Comparison of ENCODE assay signal across 8 cellular contexts in the genomic region with DNA sequence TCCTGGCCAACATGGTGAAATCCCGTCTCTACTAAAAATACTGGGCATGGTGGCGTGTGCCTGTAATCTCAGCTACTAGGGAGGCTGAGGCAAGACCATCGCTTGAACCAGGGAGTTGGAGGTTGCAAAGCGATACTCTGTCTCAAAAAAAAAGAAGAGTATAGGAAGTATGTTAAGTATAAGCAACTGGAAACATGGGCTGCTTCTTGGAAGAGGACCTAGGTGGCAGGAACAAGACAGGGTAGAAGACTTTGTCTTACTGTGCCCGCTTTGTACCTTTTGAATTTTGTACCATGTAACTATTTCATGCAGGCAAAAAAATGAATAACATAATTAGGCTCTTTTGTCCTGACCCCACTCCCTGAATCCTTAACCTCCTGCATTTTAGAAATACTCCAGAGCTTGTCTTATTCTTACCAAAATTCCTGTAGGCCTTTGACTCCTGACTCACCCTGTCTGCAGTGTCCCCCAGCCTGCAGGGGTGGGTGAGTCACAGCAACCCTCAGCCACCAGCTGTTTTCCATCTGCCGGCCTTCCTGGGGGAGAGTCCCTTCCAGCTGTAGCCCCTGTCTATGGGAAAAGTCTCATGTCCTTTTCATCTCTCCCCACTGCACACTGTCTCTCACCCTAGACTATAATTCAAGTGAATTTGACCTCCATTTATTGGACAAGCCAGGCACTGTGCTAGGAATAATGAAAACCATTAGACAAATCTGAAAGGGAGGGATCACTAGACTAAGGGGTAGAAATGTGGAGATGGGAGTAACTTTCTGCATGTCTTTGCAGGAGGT. TPM values are rescaled to one million over a fixed set of nuclear protein-coding genes. Genes with fewer than 3 reads are reported as not detected.
DNase-seq lines count a peak whose midpoint lies in the region; ATAC-seq, FAIRE-seq and TF ChIP-seq lines count a peak whose summit lies in the region.

No MANE protein-coding gene starts in this region.

- POLR2A ChIA-PET in AG04449 (lab: Yijun Ruan, JAX) = interaction anchor here (1.0 to 2.5 kb wide), 4 partner anchors 10 to 52 kb away, joined by 3 to 11 read pairs (median 4); a partner anchor contains a TSS
- POLR2A ChIA-PET in HEK293 (lab: Yijun Ruan, JAX) = interaction anchor here (0.6 to 1.8 kb wide), 3 partner anchors 13 to 162 kb away, joined by 4 to 9 read pairs (median 4); a partner anchor contains a TSS
- POLR2A ChIA-PET in GM12878 (lab: Charles Lee) = no interaction called here

- peaks cover 31 to 32% of the 10 kb centered on the region in 2 experiments for H3K4me1 Mint-ChIP-seq in H9

- SMC1A ChIA-PET in GM12878 (lab: Charles Lee; ENCODE audit: uncharacterized antibody, unreplicated experiment) = no interaction called here

- no peak for ATAC-seq in GM12878
- no peak for ATAC-seq in lung (ENCODE audit: insufficient read depth, low FRiP score)
- no peak for ATAC-seq in GM18519 (IDR thresholded peaks at IDR 0.05; ENCODE audit: low FRiP score, unreplicated experiment)

- H4K20me1 ChIP-seq in GM12878 (ENCODE audit: control insufficient read depth, insufficient read depth) (no peaks in the 10 kb centered on the region), H9 (ENCODE audit: control insufficient read depth, insufficient read depth, insufficient read length) (no peaks in the 10 kb centered on the region)

- H3K36me3 ChIP-seq in HEK293 (ENCODE audit: control insufficient read depth in 2 of 2, insufficient read depth in 1 of 2, low read length in 2 of 2) = no peaks in the 10 kb centered on the region
- H3K36me3 ChIP-seq in GM12878 (ENCODE audit: control insufficient read depth in 2 of 2, insufficient read depth in 2 of 2, low read length in 1 of 2) = no peaks in the 10 kb centered on the region
- no peaks in the 10 kb centered on the region for H3K36me3 ChIP-seq in lung (ENCODE audit: control insufficient read depth in 2 of 2, insufficient read depth in 2 of 2, low read length in 2 of 2)
- no peaks in the 10 kb centered on the region for H3K36me3 ChIP-seq in WERI-Rb-1

- no peak overlapping the region for H4K5ac ChIP-seq in H9 (ENCODE audit: insufficient read length, low read depth, low read length)

- no peaks in the 10 kb centered on the region for H3K79me1 ChIP-seq in H9 (ENCODE audit: insufficient read depth, low read depth, low read length, poor library complexity, severe bottlenecking)

- H3K56ac ChIP-seq in H9 (ENCODE audit: insufficient read length, low read depth, low read length) = no peak overlapping the region

- TF ChIP-seq EP300 in GM12878 (IDR thresholded peaks at IDR 0.05; ENCODE audit: borderline replicate concordance in 1 of 2, control insufficient read depth in 1 of 2, low read depth in 2 of 2, low read length in 2 of 2) = no peak

- H3K23me2 ChIP-seq in H9 (ENCODE audit: insufficient read length, low read depth, low read length, poor library complexity, severe bottlenecking) = no peaks in the 10 kb centered on the region

- H3K23ac ChIP-seq in H9 (ENCODE audit: insufficient read length, low read depth, low read length) = no peak overlapping the region

- H3K4me3 ChIP-seq in AG04449 (ENCODE audit: low read depth, low read length) (no peak overlapping the region), HEK293 (ENCODE audit: low read depth, low read length) (no peak overlapping the region), GM12878 (no peak overlapping the region), lung (no peak overlapping the region), WERI-Rb-1 (ENCODE audit: low read depth, low read length) (no peak overlapping the region)

- RAD21 ChIA-PET in GM12878 (lab: Charles Lee; ENCODE audit: unreplicated experiment) = no interaction called here

- H3K9ac ChIP-seq in GM12878 (ENCODE audit: control insufficient read depth, insufficient read depth, low read length) = no peak overlapping the region
- H3K9ac ChIP-seq in H9 (ENCODE audit: extremely low read depth, insufficient read length, low read length) = no peak overlapping the region

- no peaks in the 10 kb centered on the region; the same call in 1 of the 2 replicates for H3K27me3 Mint-ChIP-seq in H9 (ENCODE audit: low read depth)

- CTCF ChIA-PET in AG04449 (lab: Yijun Ruan, JAX) = interaction anchor here (1.5 kb wide), 1 partner anchor 18 kb away, joined by 3 read pairs; no protein-coding TSS in a partner anchor
- CTCF ChIA-PET in HEK293 (lab: Yijun Ruan, JAX) = interaction anchor here (0.7 to 1.1 kb wide), 2 partner anchors 14 to 54 kb away, joined by 3 read pairs; no protein-coding TSS in a partner anchor
- CTCF ChIA-PET in GM12878 (lab: Yijun Ruan, JAX) = interaction anchor here (1.4 kb wide), 1 partner anchor 46 kb away, joined by 4 read pairs; no protein-coding TSS in a partner anchor

- no peak overlapping the region for H2BK15ac ChIP-seq in H9 (ENCODE audit: low read depth, low read length)

- H2AFZ ChIP-seq in GM12878 (ENCODE audit: control insufficient read depth, low read depth, low read length) (no peak overlapping the region), H9 (ENCODE audit: low read length) (no peak overlapping the region)

- no peak overlapping the region for H2BK12ac ChIP-seq in H9 (ENCODE audit: insufficient read length, low read depth, low read length)

- peak overlapping the region in 1 of 3 experiments; percentile 87; a peak in 2 of 7 replicates for H3K27ac Mint-ChIP-seq in H9

- no peak overlapping the region for H3K4me2 ChIP-seq in GM12878 (ENCODE audit: control insufficient read depth, insufficient read depth)
- no peak overlapping the region for H3K4me2 ChIP-seq in H9 (ENCODE audit: insufficient read depth, insufficient read length, low read length)

- in situ Hi-C loops in GM12878 (cut with MboI) = no loop called here

- H3K36me3 Mint-ChIP-seq in H9 (ENCODE audit: insufficient read depth in 1 of 3, low read depth in 3 of 3) = no peaks in the 10 kb centered on the region

- no peak overlapping the region for H4K91ac ChIP-seq in H9 (ENCODE audit: insufficient read length, low read depth, low read length)

- BruUV-seq in GM12878 (replicated peaks; lab: Mats Ljungman, UMichigan) = no TSS peak

- WGBS in GM12878 (ENCODE audit: insufficient coverage, insufficient replicate concordance, low lambda C conversion rate, missing lambda C conversion rate) = 78% methylated on average over 6 of the region's 6 CpGs
- WGBS in lung, 2 donors = 89 to 90% methylated on average over 6 of the region's 6 CpGs
- no CpG with 5 or more reads among the region's 6 CpGs for WGBS in H9 (ENCODE audit: extremely low coverage, insufficient read length, low lambda C conversion rate)

- H4K8ac ChIP-seq in H9 (replicated peaks; ENCODE audit: insufficient read length, low read depth, low read length) = no peak overlapping the region

- DNase-seq in AG04449 (ENCODE audit: low read depth, low spot score) (peak; percentile 70), GM12878 (ENCODE audit: low read depth, low spot score) (no peak), lung (ENCODE audit: low spot score) (no peak), WERI-Rb-1 (no peak), H9 (no peak), posterior cingulate gyrus (no peak)

- H3K79me2 ChIP-seq in GM12878 (ENCODE audit: control insufficient read depth, insufficient read depth, low read length) (no peaks in the 10 kb centered on the region), H9 (ENCODE audit: insufficient read depth, low read length) (no peaks in the 10 kb centered on the region)

- no peak overlapping the region for H2BK5ac ChIP-seq in H9 (ENCODE audit: insufficient read length, low read length)

- H3K4ac ChIP-seq in H9 (ENCODE audit: low read depth, low read length) = no peak overlapping the region

- no peak overlapping the region for H3K4me3 Mint-ChIP-seq in H9

- no peak overlapping the region for H3K18ac ChIP-seq in H9 (ENCODE audit: insufficient read length, low read depth, low read length)

- H3K4me1 ChIP-seq in HEK293 (ENCODE audit: control insufficient read depth, insufficient read depth, low read length) (peaks cover 3% of the 10 kb centered on the region), GM12878 (ENCODE audit: control insufficient read depth, insufficient read depth, low read length) (peaks cover 20% of the 10 kb centered on the region), lung (ENCODE audit: control insufficient read depth in 2 of 2, insufficient read depth in 2 of 2, low read length in 2 of 2) (no peaks in the 10 kb centered on the region), H9 (ENCODE audit: insufficient read depth, low read length) (no peaks in the 10 kb centered on the region; the same call in 1 of the 2 replicates)

- no peak overlapping the region for H2BK120ac ChIP-seq in H9 (ENCODE audit: low read depth, low read length, poor library complexity, severe bottlenecking)

- TF ChIP-seq RAD21 in GM12878 (IDR thresholded peaks at IDR 0.05; ENCODE audit: insufficient read depth, low read depth, low read length) = no peak

- TF ChIP-seq CTCF in AG04449 (IDR thresholded peaks at IDR 0.05; ENCODE audit: insufficient read depth, low read length, missing control alignments) (no peak), HEK293 (tag by site-specific recombination; IDR thresholded peaks at IDR 0.05) (no peak), GM12878 (IDR thresholded peaks at IDR 0.05 in 2 of 3, conservative IDR thresholded peaks at IDR 0.05 in 1 of 3; ENCODE audit: control insufficient read depth in 2 of 3, extremely low read depth in 1 of 3, insufficient read depth in 1 of 3, low read depth in 3 of 3, low read length in 3 of 3) (no peak), lung (IDR thresholded peaks at IDR 0.05; ENCODE audit: control extremely low read depth, extremely low read depth) (no peak), WERI-Rb-1 (IDR thresholded peaks at IDR 0.05; ENCODE audit: low read depth, low read length) (no peak), H9 (conservative IDR thresholded peaks at IDR 0.05) (no peak)

- H3K9me3 ChIP-seq in HEK293 (ENCODE audit: control insufficient read depth, insufficient read depth, low read depth, low read length) (no peaks in the 10 kb centered on the region), GM12878 (replicated peaks; ENCODE audit: control insufficient read depth, insufficient read depth, low read length) (no peaks in the 10 kb centered on the region), lung (ENCODE audit: control insufficient read depth in 2 of 2, insufficient read depth in 1 of 2, low read length in 1 of 2) (no peaks in the 10 kb centered on the region), WERI-Rb-1 (ENCODE audit: severe bottlenecking) (no peaks in the 10 kb centered on the region), H9 (ENCODE audit: control insufficient read depth, low read depth, low read length) (no peaks in the 10 kb centered on the region)

- intact Hi-C loops in GM12878 (cut with micrococcal nuclease; ENCODE audit: unreplicated experiment) = no loop called here
- intact Hi-C loops in posterior cingulate gyrus (cut with DNase I) = no loop called here

- H2BK20ac ChIP-seq in H9 (ENCODE audit: low read depth, low read length, poor library complexity, severe bottlenecking) = no peak overlapping the region

- no peaks in the 10 kb centered on the region for H3K27me3 ChIP-seq in GM12878 (replicated peaks in 1 of 2; ENCODE audit: control insufficient read depth in 2 of 2, insufficient read depth in 2 of 2, low read length in 1 of 2)
- H3K27me3 ChIP-seq in lung (ENCODE audit: control insufficient read depth, insufficient read depth) = no peaks in the 10 kb centered on the region
- no peaks in the 10 kb centered on the region for H3K27me3 ChIP-seq in WERI-Rb-1 (ENCODE audit: insufficient read depth, low read depth, severe bottlenecking)
- no peaks in the 10 kb centered on the region for H3K27me3 ChIP-seq in H9 (ENCODE audit: insufficient read depth, low read length)

- FAIRE-seq in GM12878 (lab: Jason Lieb, UNC) = no peak

- H3T11ph ChIP-seq in H9 (ENCODE audit: low read length) = no peak overlapping the region

- H3K27ac ChIP-seq in HEK293 (ENCODE audit: extremely low read depth, low read depth, low read length) (no peak overlapping the region), GM12878 (ENCODE audit: control insufficient read depth, insufficient read depth) (no peak overlapping the region), lung (ENCODE audit: low read depth in 1 of 2, low read length in 1 of 2) (peak overlapping the region; percentile 42 to 74), WERI-Rb-1 (no peak overlapping the region), H9 (ENCODE audit: insufficient read length, low read depth, low read length) (no peak overlapping the region)

- H2AK5ac ChIP-seq in H9 (ENCODE audit: insufficient read length, low read length) = no peak overlapping the region

- no peak overlapping the region for H3K14ac ChIP-seq in H9 (ENCODE audit: insufficient read depth, low read length)

- TF ChIP-seq POLR2A in GM12878 (IDR thresholded peaks at IDR 0.05; ENCODE audit: low read depth, low read length) = no peak

- H3K9me3 Mint-ChIP-seq in H9 = no peaks in the 10 kb centered on the region

RNA-seq across cellular contexts. Expression of a gene that starts 41.8 kb away (rescaled TPM):
- total RNA-seq in GM12878 (2013; cell fraction: nucleolus; rRNA removed) = 7.3 and 8.2 TPM in 2 replicates
- total RNA-seq in GM12878 (2014; rRNA removed) (81.6 and 96.5 TPM in 2 replicates), GM12878 (2014; rRNA removed; fragmentation: Illumina TruSeq; extraction: Trizol) (70.2 and 70.4 TPM in 2 replicates), GM12878 (2021) (119 and 126 TPM in 2 replicates), lung (10 to 100 TPM; 26.8 to 72.0 TPM), H9 (2021) (58.6 and 59.2 TPM in 2 replicates)
- 46.7 TPM for polyA plus RNA-seq in GM12878 (2011; ENCODE audit: low read depth)
- polyA plus RNA-seq in GM12878 (2011; rRNA removed) (176 and 233 TPM in 2 replicates), GM12878 (2014; fragmentation: Illumina TruSeq; extraction: Trizol) (101 and 102 TPM in 2 replicates), GM12878 (2014; fragmentation: Nextera tagmentation; extraction: Ambion mirVana) (100 to 1,000 TPM; 330 to 350 TPM), GM12878 (2014; rRNA removed) (144 and 180 TPM in 2 replicates), GM12878 (2016; fragmentation: Nextera tagmentation; extraction: Ambion mirVana) (100 to 1,000 TPM; 221 to 285 TPM), lung (10 to 100 TPM; 85.8 to 92.2 TPM)
- 244 and 280 TPM in 2 replicates for polyA plus RNA-seq in GM12878 (2011; cell fraction: cytosol; rRNA removed)
- 135 and 140 TPM in 2 replicates for polyA plus RNA-seq in GM12878 (2011; cell fraction: nucleus; rRNA removed)
- 139 and 155 TPM in 2 replicates for polyA plus RNA-seq in GM12878 (2012)
- polyA minus RNA-seq in GM12878 (2011; rRNA and poly(A)+ RNA removed) = 180 and 183 TPM in 2 replicates
- polyA minus RNA-seq in GM12878 (2011; cell fraction: cytosol; rRNA and poly(A)+ RNA removed) = 34.3 and 55.5 TPM in 2 replicates
- 20.3 and 27.4 TPM in 2 replicates for polyA minus RNA-seq in GM12878 (2011; cell fraction: nucleus; rRNA and poly(A)+ RNA removed)

RNA-seq across cellular contexts. Expression of a gene that starts 51.9 kb away (rescaled TPM):
- total RNA-seq in GM12878 (2013; cell fraction: nucleolus; rRNA removed) = 209 and 215 TPM in 2 replicates
- total RNA-seq in GM12878 (2014; rRNA removed) = 185 and 216 TPM in 2 replicates
- total RNA-seq in GM12878 (2014; rRNA removed; fragmentation: Illumina TruSeq; extraction: Trizol) = 82.8 and 83.1 TPM in 2 replicates
- total RNA-seq in GM12878 (2021) = 497 and 525 TPM in 2 replicates
- polyA plus RNA-seq in GM12878 (2011; ENCODE audit: low read depth) = 79.9 TPM
- polyA plus RNA-seq in GM12878 (2011; rRNA removed) = 42.4 and 98.6 TPM in 2 replicates
- 51.0 and 59.8 TPM in 2 replicates for polyA plus RNA-seq in GM12878 (2011; cell fraction: cytosol; rRNA removed)
- 91.7 and 127 TPM in 2 replicates for polyA plus RNA-seq in GM12878 (2011; cell fraction: nucleus; rRNA removed)
- polyA plus RNA-seq in GM12878 (2012) = 154 and 166 TPM in 2 replicates
- 123 and 125 TPM in 2 replicates for polyA plus RNA-seq in GM12878 (2014; fragmentation: Illumina TruSeq; extraction: Trizol)
- 1 to 10 TPM; 5.1 to 8.1 TPM for polyA plus RNA-seq in GM12878 (2014; fragmentation: Nextera tagmentation; extraction: Ambion mirVana)
- 165 and 198 TPM in 2 replicates for polyA plus RNA-seq in GM12878 (2014; rRNA removed)
- 100 to 1,000 TPM; 228 to 236 TPM for polyA plus RNA-seq in GM12878 (2016; fragmentation: Nextera tagmentation; extraction: Ambion mirVana)
- polyA minus RNA-seq in GM12878 (2011; rRNA and poly(A)+ RNA removed) = 168 and 298 TPM in 2 replicates
- 91.7 and 100 TPM in 2 replicates for polyA minus RNA-seq in GM12878 (2011; cell fraction: cytosol; rRNA and poly(A)+ RNA removed)
- polyA minus RNA-seq in GM12878 (2011; cell fraction: nucleus; rRNA and poly(A)+ RNA removed) = 54.6 and 83.0 TPM in 2 replicates
- total RNA-seq in lung = 100 to 1,000 TPM; 398 to 667 TPM
- 100 to 1,000 TPM; 184 to 266 TPM for polyA plus RNA-seq in lung
- total RNA-seq in H9 (2021) = 243 and 266 TPM in 2 replicates

Comparison
In these comparisons a context has a peak if more than half of its experiments do, and no peak if none do; other contexts are left out.
1. H3K27ac ChIP-seq: peak in lung (2 of 2); none in HEK293 (single experiment), GM12878 (single experiment), WERI-Rb-1 (single experiment) and H9 (single experiment).